In genomic region chr17:58006563-58006923, GRCh38 we compare ENCODE assay signal across 8 cellular contexts. TPM values are rescaled to one million over a fixed set of nuclear protein-coding genes. Genes with fewer than 3 reads are reported as not detected.
DNase-seq lines count a peak whose midpoint lies in the region; ATAC-seq and TF ChIP-seq lines count a peak whose summit lies in the region.

No MANE protein-coding gene starts in this region.

- DNase-seq in NCI-H526 (lab: John Stamatoyannopoulos, UW) (peak; percentile 68 to 89), mesenchymal stem cell (peak; percentile 83)
- peak; percentile 56 to 57 for DNase-seq in activated CD4-positive, alpha-beta T cell treated with anti-CD3 and anti-CD28 coated beads, Interleukin-2, amount 50 U/mL, for 4 hours
- peak; percentile 35 for DNase-seq in effector CD8-positive, alpha-beta T cell (lab: John Stamatoyannopoulos, UW)
- DNase-seq in stimulated activated CD8-positive, alpha-beta memory T cell treated with anti-CD3 and anti-CD28 coated beads, Interleukin-2, amount 100 ng/mL, for 48 hours (ENCODE audit: low read depth in 2 of 2) = peak; percentile 57 to 64

- H3K4me2 ChIP-seq in DOHH2 (ENCODE audit: low read length) = peak overlapping the region; percentile 99
- peak overlapping the region; percentile 94 for H3K4me2 ChIP-seq in mesenchymal stem cell (ENCODE audit: low read length, poor library complexity, severe bottlenecking)

- WGBS in mesenchymal stem cell = under 1% methylated on average over 20 of the region's 20 CpGs

- ATAC-seq in HG02885 (IDR thresholded peaks at IDR 0.05; ENCODE audit: poor library complexity, unreplicated experiment) = peak; percentile 17
- ATAC-seq in HG02571 (IDR thresholded peaks at IDR 0.05; ENCODE audit: unreplicated experiment) = no peak

- H4K20me1 ChIP-seq in DOHH2 (ENCODE audit: control insufficient read depth, insufficient read depth, low read depth, low read length) = peaks cover 39% of the 10 kb centered on the region

- H3K9me3 ChIP-seq in DOHH2 (ENCODE audit: control insufficient read depth, insufficient read depth, low read length) = no peaks in the 10 kb centered on the region
- H3K9me3 ChIP-seq in mesenchymal stem cell (ENCODE audit: control insufficient read depth, low read length) = no peaks in the 10 kb centered on the region

- H3K36me3 ChIP-seq in DOHH2 (ENCODE audit: control insufficient read depth, low read length) (peaks cover 59% of the 10 kb centered on the region), mesenchymal stem cell (ENCODE audit: control insufficient read depth in 1 of 2, insufficient read depth in 2 of 2, low read depth in 1 of 2, low read length in 2 of 2) (peaks cover 6 to 53% of the 10 kb centered on the region in 2 experiments)

- H3K9ac ChIP-seq in mesenchymal stem cell (ENCODE audit: low read length) = peak overlapping the region; percentile 100

- peak overlapping the region; percentile 38 for H4K8ac ChIP-seq in mesenchymal stem cell (ENCODE audit: low read length)

- H3K4me1 ChIP-seq in DOHH2 (ENCODE audit: control insufficient read depth, low read length) (peaks cover 52% of the 10 kb centered on the region), mesenchymal stem cell (ENCODE audit: control insufficient read depth, insufficient read depth, low read depth, low read length) (peaks cover 7% of the 10 kb centered on the region)

- peak overlapping the region in 1 of 2 experiments; percentile 82 for H3K14ac ChIP-seq in mesenchymal stem cell (ENCODE audit: low read length in 2 of 2)

- H2AFZ ChIP-seq in mesenchymal stem cell (ENCODE audit: low read depth, low read length) = no peak overlapping the region

- H2BK15ac ChIP-seq in mesenchymal stem cell (ENCODE audit: low read depth, poor library complexity, severe bottlenecking) = peak overlapping the region; percentile 37

- H2BK12ac ChIP-seq in mesenchymal stem cell (ENCODE audit: low read length in 2 of 2) = peak overlapping the region in 1 of 2 experiments; percentile 12

- H3K27ac ChIP-seq in DOHH2 (ENCODE audit: low read depth, low read length) (peak overlapping the region; percentile 94), mesenchymal stem cell (ENCODE audit: low read length, poor library complexity, severe bottlenecking) (peak overlapping the region; percentile 92)

- H3K4me3 ChIP-seq in DOHH2 (ENCODE audit: low read length) = peak overlapping the region; percentile 100
- H3K4me3 ChIP-seq in mesenchymal stem cell (ENCODE audit: insufficient read depth in 1 of 2, low read depth in 1 of 2, low read length in 2 of 2) = peak overlapping the region; percentile 73 to 98

- TF ChIP-seq CTCF in DOHH2 (IDR thresholded peaks at IDR 0.05; ENCODE audit: low read depth, low read length, poor library complexity, severe bottlenecking) = no peak

- H3K4ac ChIP-seq in mesenchymal stem cell (ENCODE audit: low read depth in 1 of 2, low read length in 2 of 2) = peak overlapping the region; percentile 54 to 100

- peak overlapping the region; percentile 51 for H2BK5ac ChIP-seq in mesenchymal stem cell (ENCODE audit: low read depth, low read length, poor library complexity, severe bottlenecking)

- no peaks in the 10 kb centered on the region for H3K9me2 ChIP-seq in DOHH2 (replicated peaks; ENCODE audit: control insufficient read depth, low read length)

- H4K91ac ChIP-seq in mesenchymal stem cell (ENCODE audit: low read length) = peak overlapping the region; percentile 74

- H2AK5ac ChIP-seq in mesenchymal stem cell (ENCODE audit: low read length, severe bottlenecking) = peak overlapping the region; percentile 27

- H3K79me1 ChIP-seq in mesenchymal stem cell (replicated peaks; ENCODE audit: low read length, poor library complexity, severe bottlenecking) = peaks cover 5% of the 10 kb centered on the region

- H3K23ac ChIP-seq in mesenchymal stem cell (ENCODE audit: low read length in 2 of 2) = peak overlapping the region in 1 of 2 experiments; percentile 70

- peak overlapping the region; percentile 3 for H2BK120ac ChIP-seq in mesenchymal stem cell (ENCODE audit: low read depth, low read length)

- peak overlapping the region; percentile 71 to 93 for H3K18ac ChIP-seq in mesenchymal stem cell (ENCODE audit: low read depth in 1 of 2, low read length in 2 of 2)

- peaks cover 69% of the 10 kb centered on the region for H3K79me2 ChIP-seq in DOHH2 (ENCODE audit: control insufficient read depth, low read length)

- peaks cover 2% of the 10 kb centered on the region; the same call in 1 of the 2 replicates for H3K27me3 ChIP-seq in DOHH2 (ENCODE audit: control insufficient read depth, low read length)
- no peaks in the 10 kb centered on the region for H3K27me3 ChIP-seq in mesenchymal stem cell (ENCODE audit: control insufficient read depth in 1 of 2, insufficient read depth in 1 of 2, low read length in 2 of 2)

- peaks cover 59% of the 10 kb centered on the region for H3F3A ChIP-seq in DOHH2 (ENCODE audit: control insufficient read depth, insufficient read depth)

RNA-seq across cellular contexts. Expression of gene SRSF1, which starts 0.5 kb away (rescaled TPM):
- 121 TPM for polyA plus RNA-seq in mesenchymal stem cell (2013, experiment 1 of 2)
- 123 TPM for polyA plus RNA-seq in mesenchymal stem cell (2013, experiment 2 of 2)

RNA-seq across cellular contexts. Expression of gene VEZF1, which starts 18.5 kb away (rescaled TPM):
- polyA plus RNA-seq in mesenchymal stem cell (2013, experiment 1 of 2) = 45.1 TPM
- polyA plus RNA-seq in mesenchymal stem cell (2013, experiment 2 of 2) = 43.6 TPM

RNA-seq across cellular contexts. Expression of gene CUEDC1, which starts 51.3 kb away (rescaled TPM):
- 23.1 TPM for polyA plus RNA-seq in mesenchymal stem cell (2013, experiment 1 of 2)
- 22.1 TPM for polyA plus RNA-seq in mesenchymal stem cell (2013, experiment 2 of 2)
